In genomic region chr7:100483101-100483727, GRCh38 we compare ENCODE assay signal across 8 cellular contexts. TPM values are rescaled to one million over a fixed set of nuclear protein-coding genes. Genes with fewer than 3 reads are reported as not detected.
DNase-seq lines count a peak whose midpoint lies in the region; ATAC-seq and TF ChIP-seq lines count a peak whose summit lies in the region.

No MANE protein-coding gene starts in this region.

- peaks cover 8% of the 10 kb centered on the region for H3K79me2 ChIP-seq in trophoblast cell (ENCODE audit: control insufficient read depth, insufficient read depth, low read length, poor library complexity)

- peak overlapping the region; percentile 45 for H4K12ac ChIP-seq in trophoblast cell (ENCODE audit: low read depth, low read length)

- H3K79me1 ChIP-seq in trophoblast cell (ENCODE audit: low read length): peaks cover 12% of the 10 kb centered on the region

- TF ChIP-seq CTCF in cardiac muscle cell (IDR thresholded peaks at IDR 0.05; ENCODE audit: low read depth, low read length) (peak; percentile 67), tibial nerve (IDR thresholded peaks at IDR 0.05) (peak; percentile 94 to 100 (median 100))

- H3K9ac ChIP-seq in SK-N-MC (ENCODE audit: insufficient read length) (peak overlapping the region; percentile 41), trophoblast cell (ENCODE audit: low read length) (no peak overlapping the region)

- no peak for TF ChIP-seq EP300 in tibial nerve (IDR thresholded peaks at IDR 0.05)

- no peak overlapping the region for H3K27ac Mint-ChIP-seq in activated naive CD8-positive, alpha-beta T cell

- H3K27ac ChIP-seq in SK-N-MC: no peak overlapping the region
- peak overlapping the region; percentile 55 for H3K27ac ChIP-seq in cardiac muscle cell
- H3K27ac ChIP-seq in trophoblast cell (ENCODE audit: low read depth, low read length): no peak overlapping the region
- H3K27ac ChIP-seq in tibial nerve: peak overlapping the region; percentile 72 to 93 (median 78)

- H3K18ac ChIP-seq in trophoblast cell (ENCODE audit: low read length): peak overlapping the region; percentile 27

- H3K23ac ChIP-seq in trophoblast cell (ENCODE audit: low read length): no peak overlapping the region

- peak overlapping the region; percentile 51 for H3K14ac ChIP-seq in trophoblast cell (ENCODE audit: low read length)

- H3K36me3 ChIP-seq in SK-N-MC (ENCODE audit: insufficient read depth, low read length) (no peaks in the 10 kb centered on the region), cardiac muscle cell (no peaks in the 10 kb centered on the region), trophoblast cell (ENCODE audit: control insufficient read depth in 1 of 2, insufficient read depth in 2 of 2, low read length in 2 of 2) (no peaks in the 10 kb centered on the region), tibial nerve (peaks cover 0 to 9% (median 0%) of the 10 kb centered on the region in 3 donors)

- H2BK120ac ChIP-seq in trophoblast cell (ENCODE audit: insufficient read depth, low read length, poor library complexity): peak overlapping the region; percentile 18

- H3K27me3 ChIP-seq in cardiac muscle cell (no peaks in the 10 kb centered on the region), trophoblast cell (ENCODE audit: insufficient read depth, low read length) (no peaks in the 10 kb centered on the region), tibial nerve (no peaks in the 10 kb centered on the region)

- H3K9me3 Mint-ChIP-seq in activated naive CD8-positive, alpha-beta T cell (ENCODE audit: low read depth): no peaks in the 10 kb centered on the region

- H4K91ac ChIP-seq in trophoblast cell (ENCODE audit: low read depth, low read length): peak overlapping the region; percentile 52

- H3K9me3 ChIP-seq in SK-N-MC (ENCODE audit: low read depth, low read length) (no peaks in the 10 kb centered on the region), cardiac muscle cell (ENCODE audit: low read depth) (no peaks in the 10 kb centered on the region), trophoblast cell (ENCODE audit: insufficient read depth, low read depth, low read length) (no peaks in the 10 kb centered on the region), tibial nerve (no peaks in the 10 kb centered on the region)

- peaks cover 14% of the 10 kb centered on the region for H3K4me1 Mint-ChIP-seq in activated naive CD8-positive, alpha-beta T cell (ENCODE audit: low read depth)

- no CpG with 5 or more reads among the region's 79 CpGs for WGBS in trophoblast cell (ENCODE audit: extremely low coverage, insufficient coverage, insufficient read length)
- 0 to 1% methylated on average over 19 to 22 of the region's 79 CpGs for WGBS in tibial nerve, 2 donors

- peak overlapping the region; percentile 79 for H3K4me3 ChIP-seq in SK-N-MC
- H3K4me3 ChIP-seq in cardiac muscle cell: peak overlapping the region; percentile 65
- peak overlapping the region; percentile 84 for H3K4me3 ChIP-seq in trophoblast cell (ENCODE audit: low read depth, low read length)
- H3K4me3 ChIP-seq in tibial nerve: peak overlapping the region; percentile 29 to 78 (median 48)

- H2BK12ac ChIP-seq in trophoblast cell (ENCODE audit: low read length): no peak overlapping the region

- H2BK5ac ChIP-seq in trophoblast cell (ENCODE audit: low read depth, low read length, poor library complexity): no peak overlapping the region

- peak overlapping the region; percentile 88 for H3K4me3 Mint-ChIP-seq in activated naive CD8-positive, alpha-beta T cell

- H2AFZ ChIP-seq in trophoblast cell (ENCODE audit: insufficient read depth, low read length, poor library complexity): peak overlapping the region; percentile 93

- H4K8ac ChIP-seq in trophoblast cell (ENCODE audit: low read depth, low read length): peak overlapping the region; percentile 56

- no peak for TF ChIP-seq POLR2A in tibial nerve (IDR thresholded peaks at IDR 0.05)

- no peaks in the 10 kb centered on the region for H3K36me3 Mint-ChIP-seq in activated naive CD8-positive, alpha-beta T cell

- peak overlapping the region; percentile 77 for H3K4me2 ChIP-seq in trophoblast cell (ENCODE audit: low read length)

- no peak overlapping the region for H3K4ac ChIP-seq in trophoblast cell (ENCODE audit: low read depth, low read length)

- peaks cover 20% of the 10 kb centered on the region for H3K4me1 ChIP-seq in cardiac muscle cell (ENCODE audit: low read depth)
- H3K4me1 ChIP-seq in trophoblast cell (ENCODE audit: control insufficient read depth in 1 of 2, insufficient read depth in 2 of 2, low read length in 2 of 2): peaks cover 2 to 3% of the 10 kb centered on the region in 2 experiments
- peaks cover 0 to 62% (median 20%) of the 10 kb centered on the region in 4 donors for H3K4me1 ChIP-seq in tibial nerve

- H2AK5ac ChIP-seq in trophoblast cell (ENCODE audit: low read length): no peak overlapping the region

- peak; percentile 78 for DNase-seq in AG20443 (ENCODE audit: low spot score)
- DNase-seq in SK-N-MC (ENCODE audit: low read depth, low spot score): no peak
- peak; percentile 65 to 79 for DNase-seq in cardiac muscle cell (ENCODE audit: low read depth in 1 of 2, low spot score in 1 of 2)
- peak; percentile 29 to 64 for DNase-seq in trophoblast cell
- DNase-seq in tibial nerve (ENCODE audit: low spot score in 2 of 2): peak in 1 of 2 donors; percentile 42

- no peaks in the 10 kb centered on the region for H3K27me3 Mint-ChIP-seq in activated naive CD8-positive, alpha-beta T cell

- peak; percentile 68 for ATAC-seq in GM18909 (IDR thresholded peaks at IDR 0.05; ENCODE audit: poor library complexity, unreplicated experiment)
- ATAC-seq in HG03565 (IDR thresholded peaks at IDR 0.05; ENCODE audit: unreplicated experiment): peak; percentile 68

RNA-seq across cellular contexts. Expression of gene NYAP1, which starts 0.5 kb away (rescaled TPM):
- total RNA-seq in cardiac muscle cell: 9.0 and 13.0 TPM in 2 replicates
- 0.06 and 0.22 TPM in 2 replicates for polyA plus RNA-seq in cardiac muscle cell
- 0.76 and 0.81 TPM in 2 replicates for polyA plus RNA-seq in trophoblast cell (2013)
- total RNA-seq in tibial nerve: 10 to 100 TPM in 3 of 4 donors, 1 to 10 TPM in 1; 8.8 to 21.3 (median 11.4) TPM

RNA-seq across cellular contexts. Expression of gene TSC22D4, which starts 4.2 kb away (rescaled TPM):
- 103 and 133 TPM in 2 replicates for total RNA-seq in cardiac muscle cell
- 91.9 and 138 TPM in 2 replicates for polyA plus RNA-seq in cardiac muscle cell
- polyA plus RNA-seq in trophoblast cell (2013): 24.3 and 24.6 TPM in 2 replicates
- 100 to 1,000 TPM; 154 to 224 (median 188) TPM for total RNA-seq in tibial nerve

RNA-seq across cellular contexts. Expression of gene SPACDR, which starts 19.2 kb away (rescaled TPM):
- total RNA-seq in cardiac muscle cell (0.28 and 1.6 TPM in 2 replicates), tibial nerve (1 to 10 TPM in 3 of 4 donors, not detected in 1; 1.5 to 2.1 (median 1.8) TPM)
- 0.79 and 1.2 TPM in 2 replicates for polyA plus RNA-seq in cardiac muscle cell
- 1.1 TPM in 2 replicates for polyA plus RNA-seq in trophoblast cell (2013)

RNA-seq across cellular contexts. Expression of gene PPP1R35, which starts 46.9 kb away (rescaled TPM):
- total RNA-seq in cardiac muscle cell (51.5 and 81.5 TPM in 2 replicates), tibial nerve (10 to 100 TPM; 44.3 to 85.8 (median 53.3) TPM)
- polyA plus RNA-seq in cardiac muscle cell: 78.7 and 108 TPM in 2 replicates
- polyA plus RNA-seq in trophoblast cell (2013): 42.2 and 45.3 TPM in 2 replicates

RNA-seq across cellular contexts. Expression of gene MEPCE, which starts 53.6 kb away (rescaled TPM):
- total RNA-seq in cardiac muscle cell (28.5 and 41.7 TPM in 2 replicates), tibial nerve (10 to 100 TPM; 39.5 to 50.2 (median 46.6) TPM)
- polyA plus RNA-seq in cardiac muscle cell: 21.5 and 27.0 TPM in 2 replicates
- polyA plus RNA-seq in trophoblast cell (2013): 21.4 and 21.7 TPM in 2 replicates

Comparison
In these comparisons a context has a peak if more than half of its experiments do, and no peak if none do; other contexts are left out.
1. H3K27ac ChIP-seq: peak in cardiac muscle cell (single experiment) and tibial nerve (4 of 4); none in SK-N-MC (single experiment) and trophoblast cell (single experiment).
2. Peak in every context shown above with its lines, with median percentiles within 50 percentile points of each other: H3K4me3 ChIP-seq.